Comparison of ENCODE assay signal across 12 cellular contexts in genomic region chr2:229492034-229492433, GRCh38.
"Had no signal": no experiment of that assay in that cellular context is flagged by ENCODE, and none has a peak within 500 bp of the region (broad histone marks: within the 10 kb centered on the region; RNA-seq: fewer than 3 reads in every experiment).

No MANE protein-coding gene starts in this region.

- H3K4me3 ChIP-seq: coronary artery, hepatocyte, left lung, neural progenitor cell, pancreas, sigmoid colon had no signal

- H3K4me2 ChIP-seq: hepatocyte, neural progenitor cell had no signal

- H3K9ac ChIP-seq: neural progenitor cell had no signal

- H3K4me1 ChIP-seq: left lung, neural progenitor cell, pancreas, sigmoid colon had no signal

- H3K27me3 ChIP-seq: hepatocyte, left lung, neural progenitor cell, pancreas, sigmoid colon had no signal

- H3K27ac ChIP-seq: coronary artery, hepatocyte, left lung, neural progenitor cell, pancreas, sigmoid colon had no signal

- H3K36me3 ChIP-seq: left lung, neural progenitor cell, pancreas, sigmoid colon had no signal

- DNase-seq: activated naive CD4-positive, alpha-beta T cell treated with anti-CD3 and anti-CD28 coated beads, Interleukin-2, amount 10 ng/mL, durations not matched to agents 7 days and 5 days; activated T-cell treated with anti-CD3 and anti-CD28 coated beads for 4 hours; central memory CD4-positive, alpha-beta T cell; kidney; left lung; naive B cell; pancreas; sigmoid colon; stimulated activated CD4-positive, alpha-beta T cell treated with anti-CD3 and anti-CD28 coated beads, Interleukin-12 subunit alpha, Interleukin-12 subunit beta, amount 100 ng/mL, for 4 hours had no signal

- H3K9me3 ChIP-seq: pancreas had no signal

- H2AFZ ChIP-seq: hepatocyte, neural progenitor cell had no signal

- H3K79me2 ChIP-seq: hepatocyte had no signal
